Comparison of ENCODE assay signal across 9 cellular contexts in the genomic region with DNA sequence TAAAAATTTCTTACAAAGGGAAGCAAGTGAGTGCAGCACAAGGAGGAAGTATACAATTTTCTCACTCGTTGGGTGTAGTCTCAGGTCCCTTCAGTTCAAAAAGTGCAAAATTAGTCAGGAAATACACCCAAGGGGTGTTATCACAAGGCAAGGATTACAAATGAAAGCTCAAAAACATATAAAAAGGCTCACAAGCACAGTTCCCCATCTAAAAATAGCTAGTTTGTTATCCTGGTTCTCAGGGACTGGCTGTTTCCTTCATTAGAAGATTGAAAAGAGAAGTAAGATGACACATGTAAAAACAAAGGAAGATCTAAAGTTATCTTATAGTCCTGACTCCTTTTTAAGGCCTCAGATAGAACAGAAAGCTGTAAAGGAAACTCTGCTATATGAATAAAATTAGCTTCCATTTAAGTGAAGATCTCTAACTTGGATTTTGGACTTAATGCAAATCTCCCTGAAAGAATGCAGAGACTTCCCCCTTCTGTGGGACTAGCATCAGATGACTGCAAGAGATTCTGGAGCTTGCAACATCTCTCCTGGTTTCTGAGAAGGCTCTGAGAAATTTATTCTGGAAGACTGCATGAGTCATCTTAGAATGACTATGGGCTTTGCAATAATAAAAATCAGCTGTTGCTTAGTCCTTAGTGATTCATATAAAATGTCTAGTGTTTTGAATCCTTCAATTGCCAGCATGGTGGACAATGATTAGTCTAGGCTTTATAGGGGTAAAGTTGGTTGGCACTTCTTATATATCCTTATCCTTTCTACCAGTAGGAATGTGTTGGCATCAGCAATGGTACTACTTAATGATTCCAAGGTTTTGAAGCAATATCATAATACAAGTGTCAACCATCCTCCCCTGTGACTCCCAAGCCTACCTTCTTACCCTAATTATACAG. TPM values are rescaled to one million over a fixed set of nuclear protein-coding genes. Genes with fewer than 3 reads are reported as not detected.
DNase-seq lines count a peak whose midpoint lies in the region; ATAC-seq, FAIRE-seq and TF ChIP-seq lines count a peak whose summit lies in the region.
"Had no signal": no experiment of that assay in that cellular context is flagged by ENCODE, and none has a peak within 500 bp of the region (broad histone marks: within the 10 kb centered on the region; RNA-seq: fewer than 3 reads in every experiment).

No MANE protein-coding gene starts in this region.

- DNase-seq in HTR-8/SVneo (ENCODE audit: insufficient read length, low spot score) (peak; percentile 95), ascending aorta (ENCODE audit: low spot score in 2 of 2) (peak; percentile 35 to 71), iris pigment epithelial cell (ENCODE audit: low read depth) (peak; percentile 99), COLO668 (lab: John Stamatoyannopoulos, UW; ENCODE audit: unreplicated experiment) (no peak), DMS 273 treated with DMSO at 0.1 percent for 48 hours (lab: John Stamatoyannopoulos, UW) (no peak)

- H3K27me3 ChIP-seq in ascending aorta (no peaks in the 10 kb centered on the region), subcutaneous abdominal adipose tissue (ENCODE audit: control insufficient read depth in 5 of 5, insufficient read depth in 4 of 5, low read length in 5 of 5) (no peaks in the 10 kb centered on the region)

- peak; percentile 26 for FAIRE-seq in HTR-8/SVneo (lab: Jason Lieb, UNC)

- H3K4me1 ChIP-seq in ascending aorta (peaks cover 3 to 28% of the 10 kb centered on the region in 2 donors), subcutaneous abdominal adipose tissue (ENCODE audit: control insufficient read depth in 5 of 5, insufficient read depth in 5 of 5, low read length in 5 of 5) (peaks cover 2 to 68% (median 49%) of the 10 kb centered on the region in 5 donors)

- H3K4me3 ChIP-seq in ascending aorta (no peak overlapping the region), subcutaneous abdominal adipose tissue (ENCODE audit: low read depth in 1 of 5, low read length in 5 of 5) (no peak overlapping the region)

- H3K9me3 ChIP-seq in ascending aorta, result no peaks in the 10 kb centered on the region
- no peaks in the 10 kb centered on the region for H3K9me3 ChIP-seq in subcutaneous abdominal adipose tissue (ENCODE audit: control insufficient read depth in 5 of 5, low read length in 5 of 5)

- H3K36me3 ChIP-seq in ascending aorta (peaks cover 0 to 4% of the 10 kb centered on the region in 2 donors), subcutaneous abdominal adipose tissue (ENCODE audit: control insufficient read depth in 5 of 5, insufficient read depth in 5 of 5, low read length in 5 of 5) (peaks cover 5 to 14% (median 11%) of the 10 kb centered on the region in 5 donors)

- intact Hi-C loops in ascending aorta (cut with DNase I), result loop anchor here (1.0 to 10.0 kb wide), 4 partner anchors 24 to 1355 kb away; a partner anchor contains a TSS

- TF ChIP-seq CTCF in ascending aorta (IDR thresholded peaks at IDR 0.05), result no peak

- peak overlapping the region; percentile 19 to 81 (median 62) for H3K9ac ChIP-seq in subcutaneous abdominal adipose tissue (ENCODE audit: low read length in 5 of 5)

- H3K27ac ChIP-seq in ascending aorta, result peak overlapping the region; percentile 79 to 91
- H3K27ac ChIP-seq in subcutaneous abdominal adipose tissue (ENCODE audit: low read depth, low read length), result peak overlapping the region; percentile 96

- no peak for ATAC-seq in HG03354 (IDR thresholded peaks at IDR 0.05; ENCODE audit: poor library complexity, severe bottlenecking, unreplicated experiment)
- ATAC-seq in HG02623 (IDR thresholded peaks at IDR 0.05; ENCODE audit: unreplicated experiment), result no peak

RNA-seq across cellular contexts. Expression of a gene that starts 25.4 kb away (rescaled TPM):
- 33.6 TPM for total RNA-seq in ascending aorta

RNA-seq across cellular contexts. Expression of a gene that starts 35.1 kb away (rescaled TPM):
- 0.96 TPM for total RNA-seq in ascending aorta
- total RNA-seq: neural crest cell had no signal

Comparison
In these comparisons a context has a peak if more than half of its experiments do, and no peak if none do; other contexts are left out.
1. DNase-seq: peak in HTR-8/SVneo (single experiment), ascending aorta (2 of 2) and iris pigment epithelial cell (single experiment); none in COLO668 (single experiment) and DMS 273 treated with DMSO at 0.1 percent for 48 hours (single experiment).